23 cellular contexts compared by ENCODE assay signal in the genomic region with DNA sequence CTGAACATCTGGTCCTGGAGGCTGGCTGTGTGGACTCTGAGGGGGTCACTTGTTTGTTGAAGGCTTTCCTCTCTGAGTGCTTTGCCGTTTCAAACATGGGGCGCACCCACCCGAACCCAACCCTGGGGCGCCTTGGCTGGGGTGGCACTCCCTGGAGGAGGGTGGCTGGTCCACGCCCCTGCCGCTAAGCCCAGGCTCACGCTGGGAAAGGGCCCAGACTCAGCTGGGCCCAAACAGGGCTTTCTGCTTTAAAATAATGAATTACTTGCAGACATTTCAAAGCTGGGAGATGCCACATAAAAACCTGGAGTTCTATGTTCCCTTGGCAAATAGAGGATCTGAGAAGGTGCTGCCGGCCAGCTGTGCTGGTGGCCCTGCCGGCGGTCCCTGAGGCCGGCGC.
"Had no signal": no experiment of that assay in that cellular context is flagged by ENCODE, and none has a peak within 500 bp of the region (broad histone marks: within the 10 kb centered on the region; RNA-seq: fewer than 3 reads in every experiment).

No MANE protein-coding gene starts in this region.

- H3K27ac ChIP-seq: dorsolateral prefrontal cortex, heart left ventricle, neural progenitor cell, parathyroid adenoma, psoas muscle, sigmoid colon, thyroid gland, vagina had no signal

- H3K27me3 ChIP-seq: heart left ventricle, neural progenitor cell, sigmoid colon, thyroid gland, upper lobe of left lung, vagina had no signal

- H3K36me3 ChIP-seq: neural progenitor cell, sigmoid colon, thyroid gland, vagina had no signal

- H3K4me3 ChIP-seq: dorsolateral prefrontal cortex, heart left ventricle, neural progenitor cell, psoas muscle, sigmoid colon, skin epidermis, thyroid gland, upper lobe of left lung, vagina had no signal

- H3K4me2 ChIP-seq: neural progenitor cell had no signal

- H3K9me3 ChIP-seq: heart left ventricle, psoas muscle, sigmoid colon, thyroid gland, upper lobe of left lung, vagina had no signal

- H3K9me3 Mint-ChIP-seq: natural killer cell, neural progenitor cell had no signal

- H3K27ac Mint-ChIP-seq: natural killer cell, neural progenitor cell had no signal

- FAIRE-seq: endometrium, frontal cortex had no signal

- H3K4me3 Mint-ChIP-seq: natural killer cell, neural progenitor cell had no signal

- H3K4me1 ChIP-seq: neural progenitor cell, parathyroid adenoma, psoas muscle, upper lobe of left lung had no signal

- DNase-seq: cortex of kidney; effector CD8-positive, alpha-beta T cell; hippocampal formation; kidney glomerular epithelial cell; natural killer cell; occipital lobe; retina; sigmoid colon; stimulated activated CD4-positive, alpha-beta T cell treated with anti-CD3 and anti-CD28 coated beads, Interleukin-12 subunit alpha, Interleukin-12 subunit beta, amount 100 ng/mL, for 4 hours; stimulated activated CD4-positive, alpha-beta T cell treated with anti-CD3 and anti-CD28 coated beads, Interleukin-2, amount 100 ng/mL, for 48 hours; stimulated activated naive CD4-positive, alpha-beta T cell treated with Interleukin-2 at 50 U/mL for 16 hours had no signal

- H2AFZ ChIP-seq: neural progenitor cell, parathyroid adenoma had no signal

- ATAC-seq: esophagus mucosa, natural killer cell, psoas muscle had no signal

- H3K36me3 Mint-ChIP-seq: natural killer cell, neural progenitor cell had no signal

- H3K79me2 ChIP-seq: parathyroid adenoma had no signal
